Comparison of ENCODE assay signal across 12 cellular contexts in the genomic region with DNA sequence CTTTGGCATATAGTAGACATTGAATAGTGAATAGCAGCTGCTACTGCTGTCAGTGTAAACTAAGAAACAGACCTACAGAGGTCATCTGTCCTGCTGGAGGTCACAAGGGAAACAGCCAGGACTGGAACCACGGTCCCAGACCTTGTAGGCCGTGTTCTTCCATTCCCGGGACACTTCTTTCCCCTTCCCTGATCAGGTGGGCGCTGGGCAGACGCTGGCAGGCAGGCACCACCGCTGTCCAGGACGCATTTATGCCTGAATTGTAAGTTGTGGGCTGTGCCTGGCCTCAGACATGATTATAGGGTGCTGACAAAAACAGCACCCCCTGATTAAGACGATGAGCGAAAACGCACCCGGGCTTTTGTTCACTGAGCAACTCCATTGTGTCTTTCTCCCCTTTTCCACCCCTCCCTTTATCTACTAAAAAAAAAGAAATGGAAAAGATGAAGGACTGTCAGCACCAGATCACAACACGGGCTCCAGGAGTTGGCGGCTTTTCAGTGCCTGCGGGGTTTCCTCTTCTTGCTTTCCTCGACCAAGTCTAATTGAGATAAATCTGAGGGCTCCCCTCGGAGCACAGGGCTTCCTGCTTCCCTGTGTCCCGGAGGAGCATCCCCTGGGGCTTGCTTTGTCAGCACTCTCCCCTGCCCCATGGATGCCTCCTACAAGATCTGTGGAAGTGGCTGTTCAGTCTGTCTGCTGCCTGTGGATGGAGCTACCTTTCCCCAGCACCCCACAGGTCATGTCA.
"Had no signal": no experiment of that assay in that cellular context is flagged by ENCODE, and none has a peak within 500 bp of the region (broad histone marks: within the 10 kb centered on the region; RNA-seq: fewer than 3 reads in every experiment).

No MANE protein-coding gene starts in this region.

- DNase-seq: activated CD4-positive, alpha-beta T cell treated with anti-CD3 and anti-CD28 coated beads, Interleukin-2, amount 10 ng/mL, durations not matched to agents 24 days and 14 days; activated naive CD4-positive, alpha-beta T cell treated with anti-CD3 and anti-CD28 coated beads, Interleukin-2, amount 50 U/mL, for 16 hours; adrenal gland; brain microvascular endothelial cell; dorsolateral prefrontal cortex; glutamatergic neuron; nephron progenitor cell; stimulated activated CD4-positive, alpha-beta T cell treated with anti-CD3 and anti-CD28 coated beads, Interleukin-4, amount 100 ng/mL, for 24 hours; stimulated activated naive CD8-positive, alpha-beta T cell treated with anti-CD3 and anti-CD28 coated beads, Interleukin-15, amount 100 ng/mL, for 72 hours; testis had no signal

- H3K27ac ChIP-seq: adrenal gland, parathyroid adenoma had no signal

- H3K36me3 ChIP-seq: adrenal gland, brain microvascular endothelial cell had no signal

- H2AFZ ChIP-seq: parathyroid adenoma had no signal

- H3K27me3 ChIP-seq: adrenal gland, brain microvascular endothelial cell, testis had no signal

- H3K4me3 ChIP-seq: adrenal gland, dorsolateral prefrontal cortex, testis had no signal

- H3K4me1 ChIP-seq: adrenal gland, testis had no signal

- ATAC-seq: stimulated activated naive CD8-positive, alpha-beta T cell treated with anti-CD3 and anti-CD28 coated beads, Interleukin-15, amount 100 ng/mL, for 72 hours; WTC11 had no signal

- H3K9me3 ChIP-seq: adrenal gland, testis had no signal
